In genomic region chr17:74750327-74751069, GRCh38 we compare ENCODE assay signal across 8 cellular contexts. TPM values are rescaled to one million over a fixed set of nuclear protein-coding genes. Genes with fewer than 3 reads are reported as not detected.
DNase-seq lines count a peak whose midpoint lies in the region; ATAC-seq and TF ChIP-seq lines count a peak whose summit lies in the region.

No MANE protein-coding gene starts in this region.

- peak overlapping the region; percentile 93 for H3K27ac Mint-ChIP-seq in activated CD4-positive, alpha-beta T cell treated with anti-CD3 and anti-CD28 coated beads, Interleukin-2, amount 10 ng/mL, durations not matched to agents 24 days and 14 days

- DNase-seq in activated CD4-positive, alpha-beta T cell treated with anti-CD3 and anti-CD28 coated beads, Interleukin-2, amount 10 ng/mL, durations not matched to agents 24 days and 14 days: no peak
- DNase-seq in activated CD4-positive, alpha-beta T cell treated with anti-CD3 and anti-CD28 coated beads for 1 hour: no peak
- DNase-seq in amygdala (lab: John Stamatoyannopoulos, UW): peak in 33 of 56 donors; percentile 21 to 72 (median 48)
- DNase-seq in left lobe of liver (ENCODE audit: low spot score): peak; percentile 97
- peak; percentile 41 for DNase-seq in superior temporal gyrus (ENCODE audit: extremely low spot score)
- no peak for DNase-seq in HEK293T (ENCODE audit: extremely low spot score)

- CTCF ChIA-PET in HEK293T (lab: Yijun Ruan, JAX): interaction anchor here (0.7 to 2.1 kb wide), 7 partner anchors 14 to 210 kb away, joined by 3 to 10 read pairs (median 6); no protein-coding TSS in a partner anchor

- peaks cover 37% of the 10 kb centered on the region for H3K36me3 Mint-ChIP-seq in activated CD4-positive, alpha-beta T cell treated with anti-CD3 and anti-CD28 coated beads, Interleukin-2, amount 10 ng/mL, durations not matched to agents 24 days and 14 days (ENCODE audit: low read depth)

- no peaks in the 10 kb centered on the region for H3K9me3 Mint-ChIP-seq in activated CD4-positive, alpha-beta T cell treated with anti-CD3 and anti-CD28 coated beads, Interleukin-2, amount 10 ng/mL, durations not matched to agents 24 days and 14 days

- intact Hi-C loops in activated CD4-positive, alpha-beta T cell treated with anti-CD3 and anti-CD28 coated beads, Interleukin-2, amount 10 ng/mL, durations not matched to agents 24 days and 14 days (cut with micrococcal nuclease): loop anchor here (1.0 kb wide), 1 partner anchor 9 kb away; no protein-coding TSS in a partner anchor

- peak overlapping the region; percentile 97 for H3K4me3 Mint-ChIP-seq in activated CD4-positive, alpha-beta T cell treated with anti-CD3 and anti-CD28 coated beads, Interleukin-2, amount 10 ng/mL, durations not matched to agents 24 days and 14 days

- no peaks in the 10 kb centered on the region for H3K27me3 Mint-ChIP-seq in activated CD4-positive, alpha-beta T cell treated with anti-CD3 and anti-CD28 coated beads, Interleukin-2, amount 10 ng/mL, durations not matched to agents 24 days and 14 days

- POLR2A ChIA-PET in HEK293T (lab: Yijun Ruan, JAX): interaction anchor here (0.8 to 3.0 kb wide), 7 partner anchors 8 to 262 kb away, joined by 3 to 11 read pairs (median 5); partner anchors contain the start of genes FDXR and NAT9

- ATAC-seq in left lobe of liver (peak; percentile 62), HG02840 (IDR thresholded peaks at IDR 0.05; ENCODE audit: low FRiP score, unreplicated experiment) (no peak), HG02623 (IDR thresholded peaks at IDR 0.05; ENCODE audit: unreplicated experiment) (no peak)

- H3K4me1 Mint-ChIP-seq in activated CD4-positive, alpha-beta T cell treated with anti-CD3 and anti-CD28 coated beads, Interleukin-2, amount 10 ng/mL, durations not matched to agents 24 days and 14 days: peaks cover 59% of the 10 kb centered on the region

TF ChIP-seq in HEK293T, 16 proteins besides CTCF, POLR2A, EP300 and RAD21:
- TF ChIP-seq HDGF (IDR thresholded peaks at IDR 0.05; ENCODE audit: borderline replicate concordance): no peak

RNA-seq across cellular contexts. Expression of gene NHERF1, which starts 2.1 kb away (rescaled TPM):
- 134 and 138 TPM in 2 replicates for total RNA-seq in activated CD4-positive, alpha-beta T cell treated with anti-CD3 and anti-CD28 coated beads, Interleukin-2, amount 10 ng/mL, durations not matched to agents 24 days and 14 days
- 156 TPM for total RNA-seq in left lobe of liver

RNA-seq across cellular contexts. Expression of gene RAB37, which starts 13.4 kb away (rescaled TPM):
- total RNA-seq in activated CD4-positive, alpha-beta T cell treated with anti-CD3 and anti-CD28 coated beads, Interleukin-2, amount 10 ng/mL, durations not matched to agents 24 days and 14 days: 5.5 and 7.5 TPM in 2 replicates
- 14.0 TPM for total RNA-seq in left lobe of liver

RNA-seq across cellular contexts. Expression of gene NAT9, which starts 25.6 kb away (rescaled TPM):
- total RNA-seq in activated CD4-positive, alpha-beta T cell treated with anti-CD3 and anti-CD28 coated beads, Interleukin-2, amount 10 ng/mL, durations not matched to agents 24 days and 14 days: 62.7 and 67.6 TPM in 2 replicates
- 21.5 TPM for total RNA-seq in left lobe of liver

RNA-seq across cellular contexts. Expression of gene CD300LF, which starts 37.8 kb away (rescaled TPM):
- not detected in 2 replicates for total RNA-seq in activated CD4-positive, alpha-beta T cell treated with anti-CD3 and anti-CD28 coated beads, Interleukin-2, amount 10 ng/mL, durations not matched to agents 24 days and 14 days
- not detected for total RNA-seq in left lobe of liver

Comparison
In these comparisons a context has a peak if more than half of its experiments do, and no peak if none do; other contexts are left out.
1. DNase-seq: peak in amygdala (33 of 56), left lobe of liver (single experiment) and superior temporal gyrus (single experiment); none in activated CD4-positive, alpha-beta T cell treated with anti-CD3 and anti-CD28 coated beads, Interleukin-2, amount 10 ng/mL, durations not matched to agents 24 days and 14 days (single experiment), activated CD4-positive, alpha-beta T cell treated with anti-CD3 and anti-CD28 coated beads for 1 hour (single experiment) and HEK293T (single experiment).